ENCODE assay signal across 9 cellular contexts in the genomic region with DNA sequence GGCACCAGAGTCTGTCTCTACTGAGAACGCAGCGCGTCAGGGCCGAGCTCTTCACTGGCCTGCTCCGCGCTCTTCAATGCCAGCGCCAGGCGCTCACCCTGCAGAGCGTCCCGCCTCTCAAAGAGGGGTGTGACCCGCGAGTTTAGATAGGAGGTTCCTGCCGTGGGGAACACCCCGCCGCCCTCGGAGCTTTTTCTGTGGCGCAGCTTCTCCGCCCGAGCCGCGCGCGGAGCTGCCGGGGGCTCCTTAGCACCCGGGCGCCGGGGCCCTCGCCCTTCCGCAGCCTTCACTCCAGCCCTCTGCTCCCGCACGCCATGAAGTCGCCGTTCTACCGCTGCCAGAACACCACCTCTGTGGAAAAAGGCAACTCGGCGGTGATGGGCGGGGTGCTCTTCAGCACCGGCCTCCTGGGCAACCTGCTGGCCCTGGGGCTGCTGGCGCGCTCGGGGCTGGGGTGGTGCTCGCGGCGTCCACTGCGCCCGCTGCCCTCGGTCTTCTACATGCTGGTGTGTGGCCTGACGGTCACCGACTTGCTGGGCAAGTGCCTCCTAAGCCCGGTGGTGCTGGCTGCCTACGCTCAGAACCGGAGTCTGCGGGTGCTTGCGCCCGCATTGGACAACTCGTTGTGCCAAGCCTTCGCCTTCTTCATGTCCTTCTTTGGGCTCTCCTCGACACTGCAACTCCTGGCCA. TPM values are rescaled to one million over a fixed set of nuclear protein-coding genes. Genes with fewer than 3 reads are reported as not detected.
DNase-seq lines count a peak whose midpoint lies in the region; ATAC-seq lines count a peak whose summit lies in the region.
"Had no signal": no experiment of that assay in that cellular context is flagged by ENCODE, and none has a peak within 500 bp of the region (broad histone marks: within the 10 kb centered on the region; RNA-seq: fewer than 3 reads in every experiment).

A gene with protein sequence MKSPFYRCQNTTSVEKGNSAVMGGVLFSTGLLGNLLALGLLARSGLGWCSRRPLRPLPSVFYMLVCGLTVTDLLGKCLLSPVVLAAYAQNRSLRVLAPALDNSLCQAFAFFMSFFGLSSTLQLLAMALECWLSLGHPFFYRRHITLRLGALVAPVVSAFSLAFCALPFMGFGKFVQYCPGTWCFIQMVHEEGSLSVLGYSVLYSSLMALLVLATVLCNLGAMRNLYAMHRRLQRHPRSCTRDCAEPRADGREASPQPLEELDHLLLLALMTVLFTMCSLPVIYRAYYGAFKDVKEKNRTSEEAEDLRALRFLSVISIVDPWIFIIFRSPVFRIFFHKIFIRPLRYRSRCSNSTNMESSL (plus strand): TSS at position 198 of the 690 bp plus-strand sequence. CDS start 117 bp downstream, at position 315.

- peak; percentile 46 for DNase-seq in D341Med (ENCODE audit: low spot score)
- peak; percentile 31 for DNase-seq in activated CD4-positive, alpha-beta T cell treated with anti-CD3 and anti-CD28 coated beads, Interleukin-2, amount 10 ng/mL, durations not matched to agents 7 days and 5 days
- DNase-seq in naive thymus-derived CD8-positive, alpha-beta T cell, result peak in 6 of 10 donors; percentile 5 to 38 (median 24)
- DNase-seq in NOMO-1 (lab: John Stamatoyannopoulos, UW; ENCODE audit: unreplicated experiment in 2 of 2), result no peak
- DNase-seq in G401 (ENCODE audit: low spot score), result no peak

- peaks cover 0 to 3% of the 10 kb centered on the region in 2 donors for H3K9me3 ChIP-seq in esophagus (ENCODE audit: control insufficient read depth in 2 of 2, insufficient read depth in 1 of 2, low read depth in 1 of 2, low read length in 1 of 2)

- no peak within 1 kb of the TSS for H3K27ac ChIP-seq in esophagus (ENCODE audit: low read depth in 2 of 2, low read length in 1 of 2)
- no peak within 1 kb of the TSS for H3K27ac ChIP-seq in urinary bladder (ENCODE audit: low read depth)

- WGBS in esophagus, 2 donors, result 3 to 4% methylated on average over 58 of the region's 58 CpGs
- 2% methylated on average over 58 of the region's 58 CpGs for WGBS in urinary bladder

- H3K27me3 Mint-ChIP-seq in activated CD4-positive, alpha-beta T cell treated with anti-CD3 and anti-CD28 coated beads, Interleukin-2, amount 10 ng/mL, durations not matched to agents 7 days and 5 days, result peaks cover 60% of the 10 kb centered on the region
- peaks cover 15 to 34% (median 31%) of the 10 kb centered on the region in 5 donors for H3K27me3 Mint-ChIP-seq in naive thymus-derived CD8-positive, alpha-beta T cell

- no peaks in the 10 kb centered on the region for H3K9me3 Mint-ChIP-seq in activated CD4-positive, alpha-beta T cell treated with anti-CD3 and anti-CD28 coated beads, Interleukin-2, amount 10 ng/mL, durations not matched to agents 7 days and 5 days
- no peaks in the 10 kb centered on the region for H3K9me3 Mint-ChIP-seq in naive thymus-derived CD8-positive, alpha-beta T cell

- H3K4me3 ChIP-seq in esophagus (ENCODE audit: low read depth in 1 of 2, low read length in 2 of 2) (peak within 1 kb of the TSS; percentile 23 to 51), urinary bladder (ENCODE audit: low read depth, low read length) (peak within 1 kb of the TSS; percentile 33)

- H3K36me3 Mint-ChIP-seq in activated CD4-positive, alpha-beta T cell treated with anti-CD3 and anti-CD28 coated beads, Interleukin-2, amount 10 ng/mL, durations not matched to agents 7 days and 5 days (ENCODE audit: low read depth), result peaks cover 7% of the 10 kb centered on the region
- no peaks in the 10 kb centered on the region for H3K36me3 Mint-ChIP-seq in naive thymus-derived CD8-positive, alpha-beta T cell

- H3K4me1 ChIP-seq in esophagus (ENCODE audit: control insufficient read depth in 2 of 2, insufficient read depth in 2 of 2, low read length in 1 of 2) (peaks cover 0 to 9% of the 10 kb centered on the region in 2 donors), urinary bladder (ENCODE audit: insufficient read depth) (no peaks in the 10 kb centered on the region)

- no peak within 1 kb of the TSS for H3K27ac Mint-ChIP-seq in activated CD4-positive, alpha-beta T cell treated with anti-CD3 and anti-CD28 coated beads, Interleukin-2, amount 10 ng/mL, durations not matched to agents 7 days and 5 days
- H3K27ac Mint-ChIP-seq in naive thymus-derived CD8-positive, alpha-beta T cell, result peak within 1 kb of the TSS in 6 of 10 donors; percentile 51 to 90 (median 71)

- peak within 1 kb of the TSS; percentile 76 for H3K4me3 Mint-ChIP-seq in activated CD4-positive, alpha-beta T cell treated with anti-CD3 and anti-CD28 coated beads, Interleukin-2, amount 10 ng/mL, durations not matched to agents 7 days and 5 days
- peak within 1 kb of the TSS; percentile 81 to 97 (median 90) for H3K4me3 Mint-ChIP-seq in naive thymus-derived CD8-positive, alpha-beta T cell

- H3K4me1 Mint-ChIP-seq in activated CD4-positive, alpha-beta T cell treated with anti-CD3 and anti-CD28 coated beads, Interleukin-2, amount 10 ng/mL, durations not matched to agents 7 days and 5 days, result peaks cover 46% of the 10 kb centered on the region
- H3K4me1 Mint-ChIP-seq in naive thymus-derived CD8-positive, alpha-beta T cell, result peaks cover 30 to 59% (median 47%) of the 10 kb centered on the region in 4 donors

- POLR2A ChIA-PET in activated CD4-positive, alpha-beta T cell treated with anti-CD3 and anti-CD28 coated beads, Interleukin-2, amount 10 ng/mL, durations not matched to agents 7 days and 5 days (lab: Charles Lee), result no interaction called here
- POLR2A ChIA-PET in naive thymus-derived CD8-positive, alpha-beta T cell (lab: Charles Lee), result no interaction called here

- H3K27me3 ChIP-seq in esophagus (ENCODE audit: control insufficient read depth in 1 of 2, insufficient read depth in 2 of 2, low read length in 2 of 2), result peaks cover 9 to 11% of the 10 kb centered on the region in 2 donors

- CTCF ChIA-PET in activated CD4-positive, alpha-beta T cell treated with anti-CD3 and anti-CD28 coated beads, Interleukin-2, amount 10 ng/mL, durations not matched to agents 7 days and 5 days (lab: Charles Lee), result interaction anchor here (2.1 kb wide), 1 partner anchor 9 kb away, joined by 4 read pairs; no protein-coding TSS in a partner anchor

- H3K36me3 ChIP-seq in esophagus (ENCODE audit: control insufficient read depth in 2 of 2, insufficient read depth in 2 of 2, low read length in 1 of 2) (no peaks in the 10 kb centered on the region), urinary bladder (ENCODE audit: insufficient read depth) (no peaks in the 10 kb centered on the region)

- peak; percentile 68 for ATAC-seq in naive thymus-derived CD8-positive, alpha-beta T cell
- no peak for ATAC-seq in GM21825 (IDR thresholded peaks at IDR 0.05; ENCODE audit: unreplicated experiment)

- in situ Hi-C loops in G401 (cut with HindIII; ENCODE audit: low sequenced_read_pairs), result no loop called here

RNA-seq across cellular contexts. Expression of the gene that starts here (rescaled TPM):
- total RNA-seq in activated CD4-positive, alpha-beta T cell treated with anti-CD3 and anti-CD28 coated beads, Interleukin-2, amount 10 ng/mL, durations not matched to agents 7 days and 5 days, result under 1 TPM in 1 of 2 experiments, not detected in 1; 0.07 TPM
- polyA plus RNA-seq in esophagus (under 1 TPM; 0.07 to 0.08 TPM), urinary bladder (0.44 TPM)
- total RNA-seq in naive thymus-derived CD8-positive, alpha-beta T cell, result under 1 TPM; 0.38 to 0.57 TPM
- 10 to 100 TPM in 1 of 3 donors, under 1 TPM in 2; 0.70 to 11.6 (median 0.74) TPM for polyA plus RNA-seq in naive thymus-derived CD8-positive, alpha-beta T cell
- 0.58 TPM for total RNA-seq in urinary bladder
- not detected in 2 replicates for total RNA-seq in G401 (2014; rRNA removed; shearing (Covaris generic))
- total RNA-seq: bronchial epithelial cell had no signal

Comparison
In these comparisons a context has a peak if more than half of its experiments do, and no peak if none do; other contexts are left out.
1. Peak in DNase-seq in activated CD4-positive, alpha-beta T cell treated with anti-CD3 and anti-CD28 coated beads, Interleukin-2, amount 10 ng/mL, durations not matched to agents 7 days and 5 days; RNA of the gene not detected or under 1 TPM.
2. DNase-seq: peak in D341Med (single experiment) and naive thymus-derived CD8-positive, alpha-beta T cell (6 of 10); none in NOMO-1 (0 of 2) and G401 (single experiment).